23 cellular contexts compared by ENCODE assay signal in the genomic region with DNA sequence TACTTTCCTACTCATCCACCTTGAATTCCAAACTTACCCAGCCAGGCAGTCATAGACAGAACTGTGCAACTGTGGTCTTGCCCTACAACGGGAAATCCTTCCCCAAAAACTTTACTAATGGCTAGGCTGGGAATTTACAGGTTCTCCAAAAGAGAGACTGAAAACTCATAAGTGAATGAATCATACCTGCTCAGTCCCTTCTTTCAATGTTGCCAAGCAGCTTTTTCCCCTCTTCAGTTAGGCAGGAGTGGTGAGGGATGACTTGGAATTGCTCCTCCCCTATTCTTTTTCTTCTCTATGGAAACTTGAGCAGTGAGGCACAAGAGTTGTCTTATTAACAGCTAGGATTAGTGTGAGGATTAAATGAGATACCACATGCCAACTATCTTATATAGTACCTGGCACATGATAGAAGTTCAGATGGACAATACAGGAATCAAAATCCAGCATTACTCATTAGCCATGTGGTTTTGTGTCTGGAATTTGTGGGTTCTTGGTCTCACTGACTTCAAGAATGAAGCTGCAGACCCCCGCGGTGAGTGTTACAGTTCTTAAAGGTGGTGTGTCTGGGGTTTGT.
"Had no signal": no experiment of that assay in that cellular context is flagged by ENCODE, and none has a peak within 500 bp of the region (broad histone marks: within the 10 kb centered on the region; RNA-seq: fewer than 3 reads in every experiment).

No MANE protein-coding gene starts in this region.

- H3K27ac ChIP-seq: colonic mucosa, esophagus muscularis mucosa, lower lobe of right lung, neutrophil, parathyroid adenoma, right atrium auricular region, testis, tibial artery had no signal

- DNase-seq: colonic mucosa; effector CD8-positive, alpha-beta T cell; endodermal cell; foreskin melanocyte; hypothalamus; immature natural killer cell; islet precursor cell; kidney glomerular epithelial cell; left ventricle myocardium superior; lower lobe of right lung; natural killer cell; stimulated activated CD4-positive, alpha-beta T cell treated with anti-CD3 and anti-CD28 coated beads, Interleukin-2, amount 100 ng/mL, for 24 hours; stimulated activated CD4-positive, alpha-beta T cell treated with anti-CD3 and anti-CD28 coated beads, Interleukin-4, amount 100 ng/mL, for 24 hours; stimulated activated naive CD4-positive, alpha-beta T cell treated with Interleukin-2 at 50 U/mL for 16 hours; substantia nigra; tibial artery had no signal

- H3K27me3 ChIP-seq: colonic mucosa, esophagus muscularis mucosa, neutrophil, right atrium auricular region, testis, tibial artery had no signal

- ATAC-seq: left ventricle myocardium superior; lower lobe of right lung; natural killer cell; sciatic nerve; stimulated activated effector memory CD8-positive, alpha-beta T cell treated with anti-CD3 and anti-CD28 coated beads, Interleukin-12 subunit alpha, Interleukin-12 subunit beta, amount 100 ng/mL, for 72 hours had no signal

- H3K4me3 ChIP-seq: colonic mucosa, esophagus muscularis mucosa, lower lobe of right lung, right atrium auricular region, testis, tibial artery had no signal

- H3K9me3 ChIP-seq: colonic mucosa, esophagus muscularis mucosa, lower lobe of right lung, neutrophil, right atrium auricular region, testis, tibial artery had no signal

- H3K4me1 ChIP-seq: colonic mucosa, esophagus muscularis mucosa, lower lobe of right lung, parathyroid adenoma, right atrium auricular region, testis, tibial artery had no signal

- H3K36me3 ChIP-seq: colonic mucosa, esophagus muscularis mucosa, lower lobe of right lung, neutrophil, right atrium auricular region, tibial artery had no signal
